Comparison of ENCODE assay signal across 21 cellular contexts in the genomic region with DNA sequence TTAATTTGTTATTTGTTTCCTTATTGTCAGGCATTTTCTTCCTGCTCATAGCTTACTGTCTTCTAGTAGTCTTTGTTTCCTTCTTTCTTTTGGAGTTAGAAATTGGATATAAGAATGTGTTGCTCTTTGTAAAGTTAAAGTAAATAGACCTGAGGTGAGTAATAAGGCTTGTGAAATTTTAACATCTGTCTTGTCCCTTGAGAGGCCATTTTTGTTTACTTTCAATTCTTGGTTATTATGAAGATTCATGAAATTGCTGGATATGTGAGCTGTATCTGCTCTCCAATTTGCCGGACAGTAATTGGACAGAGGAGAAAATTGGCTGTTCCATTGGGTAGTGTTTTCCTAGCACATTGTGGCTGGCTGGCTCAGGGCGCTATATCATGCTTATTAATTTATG.
DNase-seq lines count a peak whose midpoint lies in the region; ATAC-seq and TF ChIP-seq lines count a peak whose summit lies in the region.
"Had no signal": no experiment of that assay in that cellular context is flagged by ENCODE, and none has a peak within 500 bp of the region (broad histone marks: within the 10 kb centered on the region; RNA-seq: fewer than 3 reads in every experiment).

No MANE protein-coding gene starts in this region.

- no peaks in the 10 kb centered on the region for H4K20me1 ChIP-seq in osteoblast (ENCODE audit: insufficient read depth, low read length)

- H3K79me2 ChIP-seq in osteoblast (ENCODE audit: insufficient read depth, low read length) = no peaks in the 10 kb centered on the region

- H3K9me3 ChIP-seq in osteoblast (ENCODE audit: low read depth, low read length) = no peaks in the 10 kb centered on the region
- H3K9me3 ChIP-seq: ascending aorta, BE2C, stomach, uterus had no signal

- H3K4me2 ChIP-seq in osteoblast (ENCODE audit: insufficient read depth, low read length) = peak overlapping the region; percentile 26

- no peak for TF ChIP-seq CTCF in AG09309 (IDR thresholded peaks at IDR 0.05; ENCODE audit: control insufficient read depth, insufficient read depth, low read depth, low read length, missing control alignments)
- TF ChIP-seq CTCF in cardiac fibroblast (IDR thresholded peaks at IDR 0.05; ENCODE audit: low read depth, low read length) = no peak
- no peak for TF ChIP-seq CTCF in osteoblast (IDR thresholded peaks at IDR 0.05; ENCODE audit: extremely low read depth, low read depth, low read length)

- H3K4me1 ChIP-seq in osteoblast (ENCODE audit: insufficient read depth, low read length) = peaks cover 20% of the 10 kb centered on the region
- H3K4me1 ChIP-seq: ascending aorta, BE2C, stomach, uterus had no signal

- ATAC-seq in stimulated activated naive CD8-positive, alpha-beta T cell treated with anti-CD3 and anti-CD28 coated beads, Interleukin-15, Interleukin-2, amounts not matched to agents 100 U/mL and 50 U/mL, for 24 hours = no peak
- no peak for ATAC-seq in HG02870 (IDR thresholded peaks at IDR 0.05; ENCODE audit: unreplicated experiment)
- ATAC-seq: natural killer cell treated with Interleukin-12 subunit alpha and Interleukin-12 subunit beta and Interleukin-15 and Interleukin-18, amount 100 ng/mL, for 72 hours had no signal

- no peaks in the 10 kb centered on the region for H3K36me3 ChIP-seq in osteoblast (ENCODE audit: insufficient read depth, low read length)
- H3K36me3 ChIP-seq: ascending aorta, BE2C, stomach, uterus had no signal

- no peaks in the 10 kb centered on the region for H3K27me3 ChIP-seq in osteoblast (ENCODE audit: insufficient read depth, low read length)
- H3K27me3 ChIP-seq: ascending aorta, BE2C, stomach, uterus had no signal

- DNase-seq in AG09309 (ENCODE audit: low read depth) = peak; percentile 10
- DNase-seq in H4 (ENCODE audit: low spot score) = peak; percentile 40
- peak; percentile 28 to 91 for DNase-seq in cardiac fibroblast (ENCODE audit: low read depth in 2 of 2)
- DNase-seq in osteoblast (ENCODE audit: insufficient read length, low spot score, missing footprints) = peak; percentile 61
- no peak for DNase-seq in stimulated activated naive CD8-positive, alpha-beta T cell treated with anti-CD3 and anti-CD28 coated beads, Interleukin-15, Interleukin-2, amounts not matched to agents 100 U/mL and 50 U/mL, for 24 hours
- no peak for DNase-seq in nucleus accumbens (lab: John Stamatoyannopoulos, UW)
- no peak for DNase-seq in activated CD4-positive, CD25-positive, alpha-beta regulatory T cell (lab: John Stamatoyannopoulos, UW)
- DNase-seq: activated CD4-positive, alpha-beta T cell treated with anti-CD3 and anti-CD28 coated beads for 48 hours; activated CD8-positive, alpha-beta memory T cell treated with anti-CD3 and anti-CD28 coated beads, Interleukin-2, amount 50 U/mL, for 48 hours; activated naive CD4-positive, alpha-beta T cell; BE2C; dermis blood vessel endothelial cell; hippocampal formation; Kasumi-1; kidney; NCI-H1417 treated with DMSO at 0.1 percent for 48 hours; stomach; uterus had no signal

- no peak overlapping the region for H3K4me3 ChIP-seq in AG09309 (ENCODE audit: control insufficient read depth, low read depth, low read length)
- H3K4me3 ChIP-seq in cardiac fibroblast (replicated peaks in 1 of 2; ENCODE audit: low read depth in 2 of 2, low read length in 2 of 2) = no peak overlapping the region
- no peak overlapping the region for H3K4me3 ChIP-seq in osteoblast (ENCODE audit: insufficient read depth, low read length)
- H3K4me3 ChIP-seq: ascending aorta, stomach, uterus had no signal

- H3K27ac ChIP-seq in osteoblast (ENCODE audit: low read depth, low read length) = no peak overlapping the region
- H3K27ac ChIP-seq: ascending aorta, stomach, uterus had no signal

- no peak overlapping the region for H2AFZ ChIP-seq in osteoblast (ENCODE audit: low read length)

Comparison
In these comparisons a context has a peak if more than half of its experiments do, and no peak if none do; other contexts are left out.
1. DNase-seq: peak in AG09309 (single experiment), H4 (single experiment), cardiac fibroblast (2 of 2) and osteoblast (single experiment); none in stimulated activated naive CD8-positive, alpha-beta T cell treated with anti-CD3 and anti-CD28 coated beads, Interleukin-15, Interleukin-2, amounts not matched to agents 100 U/mL and 50 U/mL, for 24 hours (single experiment), nucleus accumbens (0 of 56) and activated CD4-positive, CD25-positive, alpha-beta regulatory T cell (0 of 4).